ENCODE assay signal across 9 cellular contexts in the genomic region with DNA sequence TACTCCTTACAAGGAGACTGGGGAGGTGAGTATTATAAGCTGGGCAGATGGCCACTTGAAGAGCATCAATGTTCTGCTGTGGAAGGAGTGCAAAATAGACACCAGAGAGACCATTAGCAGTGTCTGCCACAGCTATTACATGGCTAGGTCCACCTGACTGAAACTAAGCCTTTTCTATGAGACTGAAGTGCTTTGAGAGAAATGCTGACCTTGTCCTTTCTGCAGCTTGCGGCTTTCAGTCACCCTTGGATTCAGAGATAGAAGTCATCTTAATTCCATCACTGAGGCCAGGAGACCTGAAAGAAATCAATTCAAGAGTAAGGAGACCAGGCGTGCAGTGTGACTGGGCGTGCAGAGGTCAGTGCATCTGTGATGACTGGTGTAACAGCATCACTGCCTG. TPM values are rescaled to one million over a fixed set of nuclear protein-coding genes. Genes with fewer than 3 reads are reported as not detected.
A peak's percentile ranks its signal among the peaks of the same experiment; 100 is the strongest.
DNase-seq lines count a peak whose midpoint lies in the region; ATAC-seq, FAIRE-seq and TF ChIP-seq lines count a peak whose summit lies in the region.
"Had no signal": no experiment of that assay in that cellular context is flagged by ENCODE, and none has a peak within 500 bp of the region (broad histone marks: within the 10 kb centered on the region; RNA-seq: fewer than 3 reads in every experiment).

No MANE protein-coding gene starts in this region.

- H3K4me3 ChIP-seq in keratinocyte (ENCODE audit: control insufficient read depth in 2 of 3, extremely low read depth in 1 of 3, insufficient read depth in 2 of 3, low read depth in 1 of 3, low read length in 3 of 3) = no peak overlapping the region
- peak overlapping the region; percentile 90 to 97 (median 96) for H3K4me3 ChIP-seq in skeletal muscle tissue (ENCODE audit: low read length in 3 of 3)
- no peak overlapping the region for H3K4me3 ChIP-seq in uterus

- H3K36me3 Mint-ChIP-seq in activated CD8-positive, alpha-beta memory T cell treated with anti-CD3 and anti-CD28 coated beads, Interleukin-2, amount 10 ng/mL, durations not matched to agents 7 days and 5 days = peaks cover 36% of the 10 kb centered on the region
- H3K36me3 Mint-ChIP-seq in activated naive CD8-positive, alpha-beta T cell = peaks cover 29% of the 10 kb centered on the region

- peak overlapping the region; percentile 95 for H2AFZ ChIP-seq in keratinocyte (ENCODE audit: control insufficient read depth, low read length)

- peaks cover 14% of the 10 kb centered on the region for H3K4me1 Mint-ChIP-seq in activated CD8-positive, alpha-beta memory T cell treated with anti-CD3 and anti-CD28 coated beads, Interleukin-2, amount 10 ng/mL, durations not matched to agents 7 days and 5 days
- peaks cover 16% of the 10 kb centered on the region for H3K4me1 Mint-ChIP-seq in activated naive CD8-positive, alpha-beta T cell (ENCODE audit: low read depth)

- H3K27ac Mint-ChIP-seq in activated CD8-positive, alpha-beta memory T cell treated with anti-CD3 and anti-CD28 coated beads, Interleukin-2, amount 10 ng/mL, durations not matched to agents 7 days and 5 days = peak overlapping the region; percentile 92
- H3K27ac Mint-ChIP-seq in activated naive CD8-positive, alpha-beta T cell = peak overlapping the region; percentile 88

- H3K9me1 ChIP-seq in keratinocyte (ENCODE audit: control insufficient read depth, extremely low read depth, insufficient read depth, low read length) = no peaks in the 10 kb centered on the region

- peaks cover 38% of the 10 kb centered on the region for H3K9me3 Mint-ChIP-seq in activated CD8-positive, alpha-beta memory T cell treated with anti-CD3 and anti-CD28 coated beads, Interleukin-2, amount 10 ng/mL, durations not matched to agents 7 days and 5 days (ENCODE audit: low read depth)
- H3K9me3 Mint-ChIP-seq in activated naive CD8-positive, alpha-beta T cell (ENCODE audit: low read depth) = peaks cover 21% of the 10 kb centered on the region

- dilution Hi-C loops in keratinocyte (cut with MboI; ENCODE audit: extremely low pct_ligation_motif_present, low sequenced_read_pairs) = no loop called here

- intact Hi-C loops in uterus (cut with DNase I; ENCODE audit: low total_unique reads) = no loop called here

- no peaks in the 10 kb centered on the region for H3K79me2 ChIP-seq in keratinocyte (ENCODE audit: control insufficient read depth, insufficient read depth, low read length)

- peak overlapping the region; percentile 74 for H3K4me3 Mint-ChIP-seq in activated CD8-positive, alpha-beta memory T cell treated with anti-CD3 and anti-CD28 coated beads, Interleukin-2, amount 10 ng/mL, durations not matched to agents 7 days and 5 days
- peak overlapping the region; percentile 90 for H3K4me3 Mint-ChIP-seq in activated naive CD8-positive, alpha-beta T cell

- no peak overlapping the region for H3K9ac ChIP-seq in keratinocyte (ENCODE audit: control insufficient read depth, extremely low read depth, insufficient read depth, low read length)
- no peak overlapping the region for H3K9ac ChIP-seq in skeletal muscle tissue (ENCODE audit: low read depth in 1 of 3, low read length in 3 of 3)

- CTCF ChIA-PET in activated CD8-positive, alpha-beta memory T cell treated with anti-CD3 and anti-CD28 coated beads, Interleukin-2, amount 10 ng/mL, durations not matched to agents 7 days and 5 days (lab: Charles Lee) = interaction anchor here (1.2 to 1.3 kb wide), 2 partner anchors 31 to 134 kb away, joined by 3 to 4 read pairs; no protein-coding TSS in a partner anchor

- TF ChIP-seq CTCF in keratinocyte (optimal IDR thresholded peaks at IDR 0.05 in 1 of 3, IDR thresholded peaks at IDR 0.05 in 1 of 3, conservative IDR thresholded peaks at IDR 0.05 in 1 of 3; ENCODE audit: extremely low read depth in 1 of 3, insufficient read depth in 2 of 3, low read length in 3 of 3) (no peak), uterus (IDR thresholded peaks at IDR 0.05) (no peak)

- no peak overlapping the region for H3K27ac ChIP-seq in keratinocyte (ENCODE audit: control insufficient read depth, insufficient read depth, low read length)
- H3K27ac ChIP-seq in skeletal muscle tissue (ENCODE audit: low read depth, low read length) = no peak overlapping the region
- H3K27ac ChIP-seq in uterus = no peak overlapping the region

- no peak for TF ChIP-seq POLR2A in uterus (IDR thresholded peaks at IDR 0.05)

- no peaks in the 10 kb centered on the region for H4K20me1 ChIP-seq in keratinocyte (ENCODE audit: control insufficient read depth, extremely low read depth, insufficient read depth, low read length)

- H3K4me2 ChIP-seq in keratinocyte (ENCODE audit: control insufficient read depth, extremely low read depth, insufficient read depth, low read depth, low read length) = peak overlapping the region; percentile 72

- H3K27me3 ChIP-seq in keratinocyte (ENCODE audit: control insufficient read depth, extremely low read depth, insufficient read depth, low read length) (no peaks in the 10 kb centered on the region), skeletal muscle tissue (ENCODE audit: control insufficient read depth in 3 of 3, insufficient read depth in 3 of 3, low read length in 3 of 3) (no peaks in the 10 kb centered on the region), uterus (no peaks in the 10 kb centered on the region)

- DNase-seq in activated CD8-positive, alpha-beta memory T cell treated with anti-CD3 and anti-CD28 coated beads, Interleukin-2, amount 10 ng/mL, durations not matched to agents 7 days and 5 days = no peak
- DNase-seq in activated CD8-positive, alpha-beta memory T cell treated with anti-CD3 and anti-CD28 coated beads, Interleukin-2, amount 50 U/mL, for 4 hours = no peak
- DNase-seq in keratinocyte (ENCODE audit: low read depth, low spot score) = no peak
- DNase-seq in uterus = no peak
- no peak for DNase-seq in left lobe of liver (ENCODE audit: low spot score)
- no peak for DNase-seq in Ammon's horn (ENCODE audit: low spot score)
- DNase-seq: mesendoderm had no signal

- H3K36me3 ChIP-seq in keratinocyte (ENCODE audit: control insufficient read depth in 2 of 2, extremely low read depth in 1 of 2, insufficient read depth in 2 of 2, low read length in 2 of 2) = peaks cover 0 to 4% of the 10 kb centered on the region in 2 experiments
- peaks cover 17 to 34% (median 18%) of the 10 kb centered on the region in 3 donors for H3K36me3 ChIP-seq in skeletal muscle tissue (ENCODE audit: control insufficient read depth in 3 of 3, insufficient read depth in 3 of 3, low read length in 3 of 3)
- H3K36me3 ChIP-seq in uterus = no peaks in the 10 kb centered on the region

- ATAC-seq in activated CD8-positive, alpha-beta memory T cell treated with anti-CD3 and anti-CD28 coated beads, Interleukin-2, amount 10 ng/mL, durations not matched to agents 7 days and 5 days = no peak
- ATAC-seq in left lobe of liver = no peak

- peaks cover 4% of the 10 kb centered on the region for H3K9me3 ChIP-seq in keratinocyte (ENCODE audit: control insufficient read depth, low read depth, low read length)
- peaks cover 24% of the 10 kb centered on the region in 3 donors for H3K9me3 ChIP-seq in skeletal muscle tissue (ENCODE audit: control insufficient read depth in 3 of 3, low read length in 3 of 3)
- H3K9me3 ChIP-seq in uterus = peaks cover 0 to 37% of the 10 kb centered on the region in 2 donors

- no peaks in the 10 kb centered on the region for H3K27me3 Mint-ChIP-seq in activated CD8-positive, alpha-beta memory T cell treated with anti-CD3 and anti-CD28 coated beads, Interleukin-2, amount 10 ng/mL, durations not matched to agents 7 days and 5 days
- no peaks in the 10 kb centered on the region for H3K27me3 Mint-ChIP-seq in activated naive CD8-positive, alpha-beta T cell

- peaks cover 4% of the 10 kb centered on the region for H3K4me1 ChIP-seq in keratinocyte (ENCODE audit: control insufficient read depth, extremely low read depth, insufficient read depth, low read length)
- peaks cover 6 to 20% (median 11%) of the 10 kb centered on the region in 3 donors for H3K4me1 ChIP-seq in skeletal muscle tissue (ENCODE audit: control insufficient read depth in 3 of 3, insufficient read depth in 3 of 3, low read length in 3 of 3)
- no peaks in the 10 kb centered on the region for H3K4me1 ChIP-seq in uterus

- FAIRE-seq in keratinocyte (lab: Jason Lieb, UNC) = no peak

RNA-seq across cellular contexts. Expression of a gene that starts 1.3 kb away (rescaled TPM):
- 1 to 10 TPM; 4.2 to 4.7 TPM for total RNA-seq in activated CD8-positive, alpha-beta memory T cell treated with anti-CD3 and anti-CD28 coated beads, Interleukin-2, amount 10 ng/mL, durations not matched to agents 7 days and 5 days
- polyA plus RNA-seq in keratinocyte = 5.2 to 6.9 TPM (median 5.7 TPM) in 3 replicates
- 2.3 TPM for polyA plus RNA-seq in keratinocyte (2011; ENCODE audit: low read depth)
- 3.2 and 8.4 TPM in 2 replicates for polyA plus RNA-seq in keratinocyte (2011; cell fraction: cytosol; rRNA removed)
- 10.6 and 12.3 TPM in 2 replicates for polyA plus RNA-seq in keratinocyte (2011; cell fraction: nucleus; rRNA removed)
- 4.5 and 5.0 TPM in 2 replicates for polyA plus RNA-seq in keratinocyte (2012; ENCODE audit: low replicate concordance)
- 0.72 to 7.7 TPM (median 4.8 TPM) in 3 replicates for polyA minus RNA-seq in keratinocyte
- polyA minus RNA-seq in keratinocyte (2011; cell fraction: cytosol; rRNA and poly(A)+ RNA removed) = 3.5 TPM
- 7.4 TPM in 2 replicates for polyA minus RNA-seq in keratinocyte (2011; cell fraction: nucleus; rRNA and poly(A)+ RNA removed)
- total RNA-seq in skeletal muscle tissue (5.7 TPM), uterus (10 to 100 TPM in 3 of 4 donors, 1 to 10 TPM in 1; 6.1 to 45.3 (median 17.7) TPM), left lobe of liver (0.45 TPM)

RNA-seq across cellular contexts. Expression of a gene that starts 29.8 kb away (rescaled TPM):
- total RNA-seq in activated CD8-positive, alpha-beta memory T cell treated with anti-CD3 and anti-CD28 coated beads, Interleukin-2, amount 10 ng/mL, durations not matched to agents 7 days and 5 days = under 1 TPM; 0.55 to 0.77 TPM
- 1.8 to 5.8 TPM (median 5.1 TPM) in 3 replicates for polyA plus RNA-seq in keratinocyte
- 3.6 TPM for polyA plus RNA-seq in keratinocyte (2011; ENCODE audit: low read depth)
- polyA plus RNA-seq in keratinocyte (2011; cell fraction: cytosol; rRNA removed) = 1.2 and 2.4 TPM in 2 replicates
- 20.9 and 21.5 TPM in 2 replicates for polyA plus RNA-seq in keratinocyte (2011; cell fraction: nucleus; rRNA removed)
- 1.4 and 3.5 TPM in 2 replicates for polyA plus RNA-seq in keratinocyte (2012; ENCODE audit: low replicate concordance)
- polyA minus RNA-seq in keratinocyte = 0.23 to 9.4 TPM (median 4.3 TPM) in 3 replicates
- 1.5 TPM for polyA minus RNA-seq in keratinocyte (2011; cell fraction: cytosol; rRNA and poly(A)+ RNA removed)
- 3.8 and 7.7 TPM in 2 replicates for polyA minus RNA-seq in keratinocyte (2011; cell fraction: nucleus; rRNA and poly(A)+ RNA removed)
- 2.6 TPM for total RNA-seq in skeletal muscle tissue
- total RNA-seq in uterus = 10 to 100 TPM in 2 of 4 donors, 1 to 10 TPM in 2; 5.6 to 19.4 (median 10.5) TPM
- 1.3 TPM for total RNA-seq in left lobe of liver

RNA-seq across cellular contexts. Expression of a gene that starts 29.8 kb away (rescaled TPM):
- 1 to 10 TPM; 4.0 TPM for total RNA-seq in activated CD8-positive, alpha-beta memory T cell treated with anti-CD3 and anti-CD28 coated beads, Interleukin-2, amount 10 ng/mL, durations not matched to agents 7 days and 5 days
- polyA plus RNA-seq in keratinocyte = 1.7 to 3.2 TPM (median 2.7 TPM) in 3 replicates
- polyA plus RNA-seq in keratinocyte (2011; ENCODE audit: low read depth) = 3.1 TPM
- polyA plus RNA-seq in keratinocyte (2011; cell fraction: cytosol; rRNA removed) = 1.4 and 2.0 TPM in 2 replicates
- 5.1 and 5.8 TPM in 2 replicates for polyA plus RNA-seq in keratinocyte (2011; cell fraction: nucleus; rRNA removed)
- polyA plus RNA-seq in keratinocyte (2012; ENCODE audit: low replicate concordance) = 2.5 and 3.3 TPM in 2 replicates
- 0.89 to 3.2 TPM (median 1.5 TPM) in 3 replicates for polyA minus RNA-seq in keratinocyte
- 2.1 TPM for polyA minus RNA-seq in keratinocyte (2011; cell fraction: cytosol; rRNA and poly(A)+ RNA removed)
- polyA minus RNA-seq in keratinocyte (2011; cell fraction: nucleus; rRNA and poly(A)+ RNA removed) = 2.5 and 7.2 TPM in 2 replicates
- total RNA-seq in skeletal muscle tissue = 3.7 TPM
- total RNA-seq in uterus = 10 to 100 TPM in 2 of 4 donors, 1 to 10 TPM in 2; 7.5 to 11.0 (median 9.7) TPM
- 2.7 TPM for total RNA-seq in left lobe of liver

RNA-seq across cellular contexts. Expression of a gene that starts 57.7 kb away (rescaled TPM):
- 1 to 10 TPM; 5.7 to 6.0 TPM for total RNA-seq in activated CD8-positive, alpha-beta memory T cell treated with anti-CD3 and anti-CD28 coated beads, Interleukin-2, amount 10 ng/mL, durations not matched to agents 7 days and 5 days
- 4.8 to 7.6 TPM (median 5.6 TPM) in 3 replicates for polyA plus RNA-seq in keratinocyte
- polyA plus RNA-seq in keratinocyte (2011; ENCODE audit: low read depth) = 1.2 TPM
- 5.9 and 7.6 TPM in 2 replicates for polyA plus RNA-seq in keratinocyte (2011; cell fraction: cytosol; rRNA removed)
- 7.3 and 7.5 TPM in 2 replicates for polyA plus RNA-seq in keratinocyte (2011; cell fraction: nucleus; rRNA removed)
- polyA plus RNA-seq in keratinocyte (2012; ENCODE audit: low replicate concordance) = 4.1 and 6.0 TPM in 2 replicates
- polyA minus RNA-seq in keratinocyte = 6.4 to 8.9 TPM (median 7.9 TPM) in 3 replicates
- 12.3 TPM for polyA minus RNA-seq in keratinocyte (2011; cell fraction: cytosol; rRNA and poly(A)+ RNA removed)
- polyA minus RNA-seq in keratinocyte (2011; cell fraction: nucleus; rRNA and poly(A)+ RNA removed) = 6.4 and 10.3 TPM in 2 replicates
- total RNA-seq in skeletal muscle tissue (8.9 TPM), uterus (10 to 100 TPM; 10.3 to 31.3 (median 13.6) TPM), left lobe of liver (1.8 TPM)

Comparison
In these comparisons a context has a peak if more than half of its experiments do, and no peak if none do; other contexts are left out.
1. H3K4me3 ChIP-seq: peak in skeletal muscle tissue (3 of 3); none in keratinocyte (0 of 3) and uterus (0 of 2).